Comparison of ENCODE assay signal across 8 cellular contexts in the genomic region with DNA sequence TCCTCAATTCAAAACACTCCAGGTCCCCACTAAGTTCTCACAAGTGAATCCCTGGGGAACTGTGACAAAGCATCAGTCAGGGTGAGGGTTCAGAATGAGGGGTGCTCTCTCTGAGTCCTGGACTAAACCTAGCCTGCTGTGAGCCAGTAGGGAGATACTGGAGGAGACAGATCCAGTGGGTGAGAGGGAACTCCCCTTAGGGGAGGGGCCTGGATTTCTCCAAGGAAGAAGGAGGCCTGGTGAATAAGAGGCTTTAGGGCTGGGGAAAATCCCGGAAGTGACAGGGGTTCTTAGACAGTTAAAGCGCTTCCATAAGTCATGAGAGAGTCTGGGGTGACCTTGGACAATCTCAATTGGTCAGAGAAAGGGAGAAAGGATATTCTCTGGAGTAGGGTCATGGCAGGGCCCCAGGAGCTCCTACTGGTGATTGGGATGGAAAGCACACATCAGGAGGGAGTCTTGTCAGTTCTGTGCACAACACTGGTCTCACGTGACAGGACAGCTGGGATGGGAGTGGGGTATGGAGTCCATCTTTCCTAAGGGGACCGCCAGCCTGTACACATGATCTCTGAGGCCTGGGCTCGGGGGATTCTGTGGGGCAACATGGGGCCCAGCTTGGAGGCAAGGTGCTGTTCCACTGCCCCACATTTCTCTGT. TPM values are rescaled to one million over a fixed set of nuclear protein-coding genes. Genes with fewer than 3 reads are reported as not detected.
DNase-seq lines count a peak whose midpoint lies in the region; ATAC-seq and TF ChIP-seq lines count a peak whose summit lies in the region.

No MANE protein-coding gene starts in this region.

- H3K9ac ChIP-seq in colonic mucosa (ENCODE audit: low read depth in 2 of 2, low read length in 2 of 2) = peak overlapping the region; percentile 82 to 94
- no peak overlapping the region for H3K9ac ChIP-seq in mesendoderm (ENCODE audit: low read length)

- no peaks in the 10 kb centered on the region for H3K79me1 ChIP-seq in mesendoderm (ENCODE audit: low read length)

- H2BK5ac ChIP-seq in mesendoderm (ENCODE audit: low read length) = no peak overlapping the region

- POLR2A ChIA-PET in CD8-positive, alpha-beta T cell (lab: Charles Lee) = interaction anchor here (0.6 to 11.4 kb wide), 7 partner anchors 8 to 736 kb away, joined by 3 to 184 read pairs (median 4); a partner anchor contains a TSS

- peak overlapping the region; percentile 93 for H3K4me3 Mint-ChIP-seq in CD8-positive, alpha-beta T cell

- H2AK5ac ChIP-seq in mesendoderm (ENCODE audit: low read length) = no peak overlapping the region

- H3K36me3 Mint-ChIP-seq in CD8-positive, alpha-beta T cell = peaks cover 51% of the 10 kb centered on the region

- intact Hi-C loops in CD8-positive, alpha-beta T cell (cut with DNase I, micrococcal nuclease) = loop anchor here in 1 of 2 experiments (5.0 kb wide), 2 partner anchors 97 to 267 kb away; a partner anchor contains a TSS
- intact Hi-C loops in colonic mucosa (cut with DNase I) = no loop called here
- intact Hi-C loops in vagina (cut with DNase I) = no loop called here

- H4K8ac ChIP-seq in mesendoderm (ENCODE audit: low read depth, low read length) = no peak overlapping the region

- H3K79me2 ChIP-seq in mesendoderm (ENCODE audit: control insufficient read depth, insufficient read depth, low read length) = no peaks in the 10 kb centered on the region

- H3K4me3 ChIP-seq in CD8-positive, alpha-beta T cell (ENCODE audit: low read depth, low read length) = peak overlapping the region; percentile 52
- H3K4me3 ChIP-seq in MG63 = peak overlapping the region; percentile 85
- H3K4me3 ChIP-seq in colonic mucosa = peak overlapping the region; percentile 93
- no peak overlapping the region for H3K4me3 ChIP-seq in mesendoderm (ENCODE audit: low read length)
- H3K4me3 ChIP-seq in vagina = peak overlapping the region; percentile 93 to 94

- H2BK120ac ChIP-seq in mesendoderm (ENCODE audit: low read depth, low read length) = no peak overlapping the region

- H3K23ac ChIP-seq in mesendoderm (ENCODE audit: low read length) = no peak overlapping the region

- ATAC-seq in CD8-positive, alpha-beta T cell = no peak

- no peaks in the 10 kb centered on the region for H3K9me3 Mint-ChIP-seq in CD8-positive, alpha-beta T cell

- no peak overlapping the region for H2BK15ac ChIP-seq in mesendoderm (replicated peaks; ENCODE audit: low read depth)

- no peaks in the 10 kb centered on the region for H3K27me3 ChIP-seq in CD8-positive, alpha-beta T cell (ENCODE audit: insufficient read depth, low read length)
- H3K27me3 ChIP-seq in MG63 = no peaks in the 10 kb centered on the region
- H3K27me3 ChIP-seq in colonic mucosa = no peaks in the 10 kb centered on the region
- H3K27me3 ChIP-seq in mesendoderm (ENCODE audit: insufficient read depth, low read length, poor library complexity) = no peaks in the 10 kb centered on the region
- no peaks in the 10 kb centered on the region for H3K27me3 ChIP-seq in vagina

- DNase-seq in CD8-positive, alpha-beta T cell = no peak
- DNase-seq in MG63 (peak; percentile 77), colonic mucosa (peak; percentile 80), mesendoderm (peak; percentile 32), vagina (ENCODE audit: extremely low spot score in 2 of 2) (no peak), NCI-H1694 treated with DMSO at 0.1 percent for 48 hours (lab: John Stamatoyannopoulos, UW) (no peak), GM20000 (ENCODE audit: low spot score) (no peak)
- DNase-seq in stimulated activated CD4-positive, alpha-beta T cell treated with anti-CD3 and anti-CD28 coated beads, Interleukin-4, amount 100 ng/mL, for 1 hour = no peak

- TF ChIP-seq POLR2A in vagina (IDR thresholded peaks at IDR 0.05) = no peak

- H4K5ac ChIP-seq in mesendoderm (ENCODE audit: low read length) = no peak overlapping the region

- H3K4me2 ChIP-seq in mesendoderm (ENCODE audit: low read length) = no peak overlapping the region

- WGBS in mesendoderm (ENCODE audit: extremely low coverage, insufficient coverage, low lambda C conversion rate) = no CpG with 5 or more reads among the region's 5 CpGs

- H3K9me3 ChIP-seq in CD8-positive, alpha-beta T cell (ENCODE audit: low read length) = no peaks in the 10 kb centered on the region
- H3K9me3 ChIP-seq in MG63 = no peaks in the 10 kb centered on the region
- H3K9me3 ChIP-seq in colonic mucosa = no peaks in the 10 kb centered on the region
- no peaks in the 10 kb centered on the region for H3K9me3 ChIP-seq in vagina

- CTCF ChIA-PET in CD8-positive, alpha-beta T cell (lab: Charles Lee) = interaction anchor here (0.8 to 16.3 kb wide), 8 partner anchors 11 to 65 kb away, joined by 4 to 185 read pairs (median 4); a partner anchor contains a TSS

- peaks cover 61% of the 10 kb centered on the region for H3K4me1 Mint-ChIP-seq in CD8-positive, alpha-beta T cell (ENCODE audit: low read depth)

- peaks cover 10% of the 10 kb centered on the region for H3K36me3 ChIP-seq in CD8-positive, alpha-beta T cell (ENCODE audit: insufficient read depth, low read length)
- H3K36me3 ChIP-seq in MG63 (peaks cover 21% of the 10 kb centered on the region), colonic mucosa (no peaks in the 10 kb centered on the region), mesendoderm (ENCODE audit: control insufficient read depth, insufficient read depth, low read length) (no peaks in the 10 kb centered on the region), vagina (peaks cover 0 to 6% of the 10 kb centered on the region in 2 donors)

- H3K4ac ChIP-seq in mesendoderm (ENCODE audit: low read depth, low read length) = no peak overlapping the region

- H3K27ac Mint-ChIP-seq in CD8-positive, alpha-beta T cell = peak overlapping the region; percentile 91

- peaks cover 63% of the 10 kb centered on the region for H3K4me1 ChIP-seq in CD8-positive, alpha-beta T cell (ENCODE audit: insufficient read depth, low read length)
- H3K4me1 ChIP-seq in colonic mucosa (peaks cover 7% of the 10 kb centered on the region), mesendoderm (ENCODE audit: control insufficient read depth, low read depth, low read length) (no peaks in the 10 kb centered on the region), vagina (peaks cover 68% of the 10 kb centered on the region)

- H3K27me3 Mint-ChIP-seq in CD8-positive, alpha-beta T cell (ENCODE audit: low read depth) = no peaks in the 10 kb centered on the region

- no peak overlapping the region for H3K56ac ChIP-seq in mesendoderm (ENCODE audit: low read length)

- H3K27ac ChIP-seq in CD8-positive, alpha-beta T cell (ENCODE audit: low read depth, low read length) = peak overlapping the region; percentile 68
- peak overlapping the region; percentile 87 for H3K27ac ChIP-seq in colonic mucosa
- H3K27ac ChIP-seq in mesendoderm (ENCODE audit: low read depth, low read length) = no peak overlapping the region
- peak overlapping the region; percentile 93 for H3K27ac ChIP-seq in vagina

- no peak for TF ChIP-seq CTCF in CD8-positive, alpha-beta T cell (IDR thresholded peaks at IDR 0.05)
- TF ChIP-seq CTCF in colonic mucosa (IDR thresholded peaks at IDR 0.05) (no peak), vagina (IDR thresholded peaks at IDR 0.05) (no peak), GM20000 (IDR thresholded peaks at IDR 0.05; ENCODE audit: extremely low read depth, missing control alignments) (no peak)

- H3K18ac ChIP-seq in mesendoderm (ENCODE audit: low read length) = no peak overlapping the region

RNA-seq across cellular contexts. Expression of a gene that starts 1.5 kb away (rescaled TPM):
- total RNA-seq in CD8-positive, alpha-beta T cell = 10 to 100 TPM; 77.5 to 87.3 TPM
- total RNA-seq in MG63 (2014; rRNA removed; shearing (Covaris generic); ENCODE audit: low replicate concordance) = 17.5 and 25.7 TPM in 2 replicates
- total RNA-seq in colonic mucosa (10 to 100 TPM; 34.3 to 35.8 TPM), vagina (51.3 TPM)
- 2.7 TPM for polyA plus RNA-seq in mesendoderm (2013, experiment 1 of 2)
- polyA plus RNA-seq in mesendoderm (2013, experiment 2 of 2) = 2.6 TPM

RNA-seq across cellular contexts. Expression of a gene that starts 31.5 kb away (rescaled TPM):
- total RNA-seq in CD8-positive, alpha-beta T cell = 100 to 1,000 TPM; 406 to 422 TPM
- 6.9 and 19.5 TPM in 2 replicates for total RNA-seq in MG63 (2014; rRNA removed; shearing (Covaris generic); ENCODE audit: low replicate concordance)
- total RNA-seq in colonic mucosa (100 to 1,000 TPM; 151 to 194 TPM), vagina (78.3 TPM)
- 264 TPM for polyA plus RNA-seq in mesendoderm (2013, experiment 1 of 2)
- polyA plus RNA-seq in mesendoderm (2013, experiment 2 of 2) = 276 TPM

RNA-seq across cellular contexts. Expression of a gene that starts 31.6 kb away (rescaled TPM):
- total RNA-seq in CD8-positive, alpha-beta T cell = 10 to 100 TPM in 1 of 2 experiments, 1 to 10 TPM in 1; 8.7 to 11.7 TPM
- total RNA-seq in MG63 (2014; rRNA removed; shearing (Covaris generic); ENCODE audit: low replicate concordance) = 1.0 and 2.6 TPM in 2 replicates
- total RNA-seq in colonic mucosa = 1 to 10 TPM; 1.1 to 1.6 TPM
- 2.6 TPM for polyA plus RNA-seq in mesendoderm (2013, experiment 1 of 2)
- polyA plus RNA-seq in mesendoderm (2013, experiment 2 of 2) = 2.6 TPM
- total RNA-seq in vagina = 4.2 TPM

RNA-seq across cellular contexts. Expression of a gene that starts 35.9 kb away (rescaled TPM):
- 10 to 100 TPM; 17.2 to 21.9 TPM for total RNA-seq in CD8-positive, alpha-beta T cell
- total RNA-seq in MG63 (2014; rRNA removed; shearing (Covaris generic); ENCODE audit: low replicate concordance) = 2.3 and 4.1 TPM in 2 replicates
- 1 to 10 TPM; 4.5 to 5.0 TPM for total RNA-seq in colonic mucosa
- 3.3 TPM for polyA plus RNA-seq in mesendoderm (2013, experiment 1 of 2)
- polyA plus RNA-seq in mesendoderm (2013, experiment 2 of 2) = 3.4 TPM
- 51.8 TPM for total RNA-seq in vagina

RNA-seq across cellular contexts. Expression of a gene that starts 58.5 kb away (rescaled TPM):
- 10 to 100 TPM; 26.1 to 26.5 TPM for total RNA-seq in CD8-positive, alpha-beta T cell
- total RNA-seq in MG63 (2014; rRNA removed; shearing (Covaris generic); ENCODE audit: low replicate concordance) = not detected in 2 replicates
- total RNA-seq in colonic mucosa = under 1 TPM; 0.21 to 0.44 TPM
- not detected for polyA plus RNA-seq in mesendoderm (2013, experiment 1 of 2)
- polyA plus RNA-seq in mesendoderm (2013, experiment 2 of 2) = not detected
- total RNA-seq in vagina = not detected

Comparison
In these comparisons a context has a peak if more than half of its experiments do, and no peak if none do; other contexts are left out.
1. DNase-seq: peak in MG63 (single experiment), colonic mucosa (single experiment) and mesendoderm (single experiment); none in CD8-positive, alpha-beta T cell (0 of 7), vagina (0 of 2), stimulated activated CD4-positive, alpha-beta T cell treated with anti-CD3 and anti-CD28 coated beads, Interleukin-4, amount 100 ng/mL, for 1 hour (single experiment), NCI-H1694 treated with DMSO at 0.1 percent for 48 hours (single experiment) and GM20000 (single experiment).